In the genomic region with DNA sequence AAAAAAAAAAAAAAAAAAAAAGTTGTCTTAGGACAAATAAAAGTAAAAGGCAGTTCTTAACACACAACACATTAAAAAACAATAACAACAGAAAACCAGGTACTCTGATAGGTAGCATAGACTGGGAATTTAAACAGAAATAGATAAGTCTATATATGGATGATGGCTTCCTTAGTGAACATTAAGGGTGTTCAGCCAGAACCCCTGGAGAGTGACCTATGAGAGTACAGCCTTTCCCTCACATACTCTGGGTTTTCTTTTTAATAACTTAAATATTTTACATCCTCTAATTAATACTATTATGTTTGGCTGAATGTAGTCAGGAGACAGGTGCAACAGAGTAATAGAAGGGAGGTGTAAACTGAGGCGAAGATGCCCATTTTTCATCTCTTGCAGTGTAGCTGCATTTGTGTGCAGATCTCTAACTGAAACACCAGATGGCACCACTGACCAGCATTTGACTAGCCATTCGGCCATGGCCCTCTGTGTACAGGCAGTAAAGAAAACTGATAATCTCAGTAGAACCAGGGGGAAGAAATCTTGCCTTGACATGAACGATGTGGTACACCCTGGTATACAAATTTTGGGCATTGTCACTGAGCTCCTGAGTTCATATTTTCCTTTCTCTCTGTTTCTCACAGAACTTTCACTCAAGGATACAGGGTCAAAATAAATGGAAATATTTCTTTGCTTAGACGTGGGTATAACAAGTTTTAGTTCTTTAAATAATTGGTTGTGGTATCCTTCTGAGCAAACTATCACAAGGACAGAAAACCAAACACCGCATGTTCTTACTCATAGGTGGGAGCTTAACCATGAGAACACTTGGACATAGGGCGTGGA, we compare ENCODE assay signal across 1 cellular context.
TF ChIP-seq lines count a peak whose summit lies in the region.

No MANE protein-coding gene starts in this region.

TF ChIP-seq in SK-N-SH, 30 proteins besides CTCF, POLR2A, EP300 and RAD21 (continued from another document):
- TF ChIP-seq, protein P1, sequence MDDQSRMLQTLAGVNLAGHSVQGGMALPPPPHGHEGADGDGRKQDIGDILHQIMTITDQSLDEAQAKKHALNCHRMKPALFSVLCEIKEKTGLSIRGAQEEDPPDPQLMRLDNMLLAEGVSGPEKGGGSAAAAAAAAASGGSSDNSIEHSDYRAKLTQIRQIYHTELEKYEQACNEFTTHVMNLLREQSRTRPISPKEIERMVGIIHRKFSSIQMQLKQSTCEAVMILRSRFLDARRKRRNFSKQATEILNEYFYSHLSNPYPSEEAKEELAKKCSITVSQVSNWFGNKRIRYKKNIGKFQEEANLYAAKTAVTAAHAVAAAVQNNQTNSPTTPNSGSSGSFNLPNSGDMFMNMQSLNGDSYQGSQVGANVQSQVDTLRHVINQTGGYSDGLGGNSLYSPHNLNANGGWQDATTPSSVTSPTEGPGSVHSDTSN (IDR thresholded peaks at IDR 0.05) = no peak
- TF ChIP-seq EZH2phosphoT487 (IDR thresholded peaks at IDR 0.05; ENCODE audit: borderline replicate concordance, low read depth) (no peak), FOSL2 (IDR thresholded peaks at IDR 0.05; ENCODE audit: borderline replicate concordance, low read depth) (no peak), TCF12 (IDR thresholded peaks at IDR 0.05) (no peak), RFX5 (IDR thresholded peaks at IDR 0.05; ENCODE audit: low read length) (0 out of 2 replicates have a peak, but pooled peaks have one; percentile 24), SMC3 (IDR thresholded peaks at IDR 0.05; ENCODE audit: low read depth, low read length) (peak; percentile 98)
- TF ChIP-seq, protein P2, sequence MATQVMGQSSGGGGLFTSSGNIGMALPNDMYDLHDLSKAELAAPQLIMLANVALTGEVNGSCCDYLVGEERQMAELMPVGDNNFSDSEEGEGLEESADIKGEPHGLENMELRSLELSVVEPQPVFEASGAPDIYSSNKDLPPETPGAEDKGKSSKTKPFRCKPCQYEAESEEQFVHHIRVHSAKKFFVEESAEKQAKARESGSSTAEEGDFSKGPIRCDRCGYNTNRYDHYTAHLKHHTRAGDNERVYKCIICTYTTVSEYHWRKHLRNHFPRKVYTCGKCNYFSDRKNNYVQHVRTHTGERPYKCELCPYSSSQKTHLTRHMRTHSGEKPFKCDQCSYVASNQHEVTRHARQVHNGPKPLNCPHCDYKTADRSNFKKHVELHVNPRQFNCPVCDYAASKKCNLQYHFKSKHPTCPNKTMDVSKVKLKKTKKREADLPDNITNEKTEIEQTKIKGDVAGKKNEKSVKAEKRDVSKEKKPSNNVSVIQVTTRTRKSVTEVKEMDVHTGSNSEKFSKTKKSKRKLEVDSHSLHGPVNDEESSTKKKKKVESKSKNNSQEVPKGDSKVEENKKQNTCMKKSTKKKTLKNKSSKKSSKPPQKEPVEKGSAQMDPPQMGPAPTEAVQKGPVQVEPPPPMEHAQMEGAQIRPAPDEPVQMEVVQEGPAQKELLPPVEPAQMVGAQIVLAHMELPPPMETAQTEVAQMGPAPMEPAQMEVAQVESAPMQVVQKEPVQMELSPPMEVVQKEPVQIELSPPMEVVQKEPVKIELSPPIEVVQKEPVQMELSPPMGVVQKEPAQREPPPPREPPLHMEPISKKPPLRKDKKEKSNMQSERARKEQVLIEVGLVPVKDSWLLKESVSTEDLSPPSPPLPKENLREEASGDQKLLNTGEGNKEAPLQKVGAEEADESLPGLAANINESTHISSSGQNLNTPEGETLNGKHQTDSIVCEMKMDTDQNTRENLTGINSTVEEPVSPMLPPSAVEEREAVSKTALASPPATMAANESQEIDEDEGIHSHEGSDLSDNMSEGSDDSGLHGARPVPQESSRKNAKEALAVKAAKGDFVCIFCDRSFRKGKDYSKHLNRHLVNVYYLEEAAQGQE (IDR thresholded peaks at IDR 0.05; ENCODE audit: low read depth, low read length) = no peak
- TF ChIP-seq, protein P3, sequence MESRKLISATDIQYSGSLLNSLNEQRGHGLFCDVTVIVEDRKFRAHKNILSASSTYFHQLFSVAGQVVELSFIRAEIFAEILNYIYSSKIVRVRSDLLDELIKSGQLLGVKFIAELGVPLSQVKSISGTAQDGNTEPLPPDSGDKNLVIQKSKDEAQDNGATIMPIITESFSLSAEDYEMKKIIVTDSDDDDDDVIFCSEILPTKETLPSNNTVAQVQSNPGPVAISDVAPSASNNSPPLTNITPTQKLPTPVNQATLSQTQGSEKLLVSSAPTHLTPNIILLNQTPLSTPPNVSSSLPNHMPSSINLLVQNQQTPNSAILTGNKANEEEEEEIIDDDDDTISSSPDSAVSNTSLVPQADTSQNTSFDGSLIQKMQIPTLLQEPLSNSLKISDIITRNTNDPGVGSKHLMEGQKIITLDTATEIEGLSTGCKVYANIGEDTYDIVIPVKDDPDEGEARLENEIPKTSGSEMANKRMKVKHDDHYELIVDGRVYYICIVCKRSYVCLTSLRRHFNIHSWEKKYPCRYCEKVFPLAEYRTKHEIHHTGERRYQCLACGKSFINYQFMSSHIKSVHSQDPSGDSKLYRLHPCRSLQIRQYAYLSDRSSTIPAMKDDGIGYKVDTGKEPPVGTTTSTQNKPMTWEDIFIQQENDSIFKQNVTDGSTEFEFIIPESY (IDR thresholded peaks at IDR 0.05; ENCODE audit: borderline replicate concordance, low read depth) = no peak
- TF ChIP-seq, protein P4, sequence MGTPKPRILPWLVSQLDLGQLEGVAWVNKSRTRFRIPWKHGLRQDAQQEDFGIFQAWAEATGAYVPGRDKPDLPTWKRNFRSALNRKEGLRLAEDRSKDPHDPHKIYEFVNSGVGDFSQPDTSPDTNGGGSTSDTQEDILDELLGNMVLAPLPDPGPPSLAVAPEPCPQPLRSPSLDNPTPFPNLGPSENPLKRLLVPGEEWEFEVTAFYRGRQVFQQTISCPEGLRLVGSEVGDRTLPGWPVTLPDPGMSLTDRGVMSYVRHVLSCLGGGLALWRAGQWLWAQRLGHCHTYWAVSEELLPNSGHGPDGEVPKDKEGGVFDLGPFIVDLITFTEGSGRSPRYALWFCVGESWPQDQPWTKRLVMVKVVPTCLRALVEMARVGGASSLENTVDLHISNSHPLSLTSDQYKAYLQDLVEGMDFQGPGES (IDR thresholded peaks at IDR 0.05; ENCODE audit: low read depth, low read length) = no peak
